ENCODE assay signal across 10 cellular contexts in genomic region chr2:213148572-213149331, GRCh38. TPM values are rescaled to one million over a fixed set of nuclear protein-coding genes. Genes with fewer than 3 reads are reported as not detected.
DNase-seq lines count a peak whose midpoint lies in the region; ATAC-seq, FAIRE-seq and TF ChIP-seq lines count a peak whose summit lies in the region.
"Had no signal": no experiment of that assay in that cellular context is flagged by ENCODE, and none has a peak within 500 bp of the region (broad histone marks: within the 10 kb centered on the region; RNA-seq: fewer than 3 reads in every experiment).

No MANE protein-coding gene starts in this region.

- no peak overlapping the region for H3K27ac Mint-ChIP-seq in astrocyte (ENCODE audit: unreplicated experiment)

- TF ChIP-seq CTCF in AG10803 (conservative IDR thresholded peaks at IDR 0.05; ENCODE audit: low read length) (peak; percentile 10; the same call in 1 of the 2 replicates), astrocyte (IDR thresholded peaks at IDR 0.05; ENCODE audit: insufficient read depth, low read depth, low read length) (no peak)

- H3K27ac ChIP-seq in GM23248 (peak overlapping the region; percentile 62; the same call in 1 of the 2 replicates), astrocyte (ENCODE audit: low read depth, low read length) (no peak overlapping the region)

- DNase-seq in AG10803 (ENCODE audit: low read depth): no peak
- DNase-seq in GM23248: peak; percentile 12
- no peak for DNase-seq in astrocyte (ENCODE audit: low read depth)
- DNase-seq in NCI-H82 (lab: John Stamatoyannopoulos, UW): no peak
- no peak for DNase-seq in H7
- no peak for DNase-seq in activated CD4-positive, CD25-positive, alpha-beta regulatory T cell (lab: John Stamatoyannopoulos, UW)
- DNase-seq: cortex of kidney, NCI-H146 had no signal

- no peaks in the 10 kb centered on the region for H3K27me3 Mint-ChIP-seq in astrocyte (ENCODE audit: low read depth, unreplicated experiment)

- no peaks in the 10 kb centered on the region for H3K9me3 ChIP-seq in GM23248 (ENCODE audit: low read depth)
- no peaks in the 10 kb centered on the region for H3K9me3 ChIP-seq in astrocyte (ENCODE audit: insufficient read depth, low read depth, low read length)
- no peaks in the 10 kb centered on the region for H3K9me3 ChIP-seq in mucosa of stomach (ENCODE audit: control insufficient read depth, low read length)

- FAIRE-seq in astrocyte (lab: Jason Lieb, UNC): no peak

- no peaks in the 10 kb centered on the region for H3K36me3 Mint-ChIP-seq in astrocyte (ENCODE audit: low read depth, unreplicated experiment)

- H3K4me3 Mint-ChIP-seq in astrocyte (ENCODE audit: unreplicated experiment): peak overlapping the region; percentile 88

- WGBS in GM23248 (ENCODE audit: low coverage in 1 of 2, low lambda C conversion rate in 2 of 2, missing lambda C conversion rate in 2 of 2), 2 experiments: 19 to 30% methylated on average over 2 of the region's 2 CpGs

- peak overlapping the region; percentile 93 for H2AFZ ChIP-seq in GM23248
- no peak overlapping the region for H2AFZ ChIP-seq in astrocyte (ENCODE audit: low read depth, low read length)

- H3K9ac ChIP-seq in GM23248: peak overlapping the region; percentile 86
- no peak overlapping the region for H3K9ac ChIP-seq in astrocyte (ENCODE audit: low read length)
- H3K9ac ChIP-seq in mucosa of stomach (ENCODE audit: low read length): peak overlapping the region; percentile 71

- H4K20me1 ChIP-seq in GM23248 (ENCODE audit: insufficient read depth) (no peaks in the 10 kb centered on the region), astrocyte (ENCODE audit: insufficient read depth, low read length) (no peaks in the 10 kb centered on the region)

- H3K4me1 Mint-ChIP-seq in astrocyte (ENCODE audit: low read depth, unreplicated experiment): peaks cover 18% of the 10 kb centered on the region

- peaks cover 72% of the 10 kb centered on the region for H3K79me2 ChIP-seq in GM23248 (ENCODE audit: insufficient read depth)
- H3K79me2 ChIP-seq in astrocyte (ENCODE audit: insufficient read depth, low read length): no peaks in the 10 kb centered on the region

- ATAC-seq in HG03342 (IDR thresholded peaks at IDR 0.05; ENCODE audit: unreplicated experiment): no peak

- H3K4me3 ChIP-seq in AG10803 (ENCODE audit: low read length) (peak overlapping the region; percentile 85), GM23248 (peak overlapping the region; percentile 97), astrocyte (ENCODE audit: insufficient read depth, low read depth, low read length) (peak overlapping the region; percentile 98), mucosa of stomach (ENCODE audit: low read length) (no peak overlapping the region), H7 (ENCODE audit: insufficient read depth, low read depth, low read length) (no peak overlapping the region)

- H3K4me2 ChIP-seq in GM23248 (ENCODE audit: unreplicated experiment) (peak overlapping the region; percentile 99), astrocyte (ENCODE audit: low read length) (peak overlapping the region; percentile 94)

- H3K9me2 ChIP-seq in GM23248 (ENCODE audit: insufficient read depth): no peaks in the 10 kb centered on the region

- H3K27me3 ChIP-seq in GM23248 (replicated peaks; ENCODE audit: insufficient read depth): no peaks in the 10 kb centered on the region
- H3K27me3 ChIP-seq in astrocyte (ENCODE audit: insufficient read depth, low read length): no peaks in the 10 kb centered on the region
- H3K27me3 ChIP-seq in mucosa of stomach (ENCODE audit: control insufficient read depth, insufficient read depth, low read length): no peaks in the 10 kb centered on the region
- H3K27me3 ChIP-seq in H7 (ENCODE audit: control insufficient read depth, insufficient read depth, low read length): peaks cover 4% of the 10 kb centered on the region; the same call in 1 of the 2 replicates

- H3K4me1 ChIP-seq in GM23248 (ENCODE audit: insufficient read depth): peaks cover 49% of the 10 kb centered on the region
- no peaks in the 10 kb centered on the region for H3K4me1 ChIP-seq in astrocyte (ENCODE audit: insufficient read depth, low read length)
- peaks cover 4% of the 10 kb centered on the region for H3K4me1 ChIP-seq in mucosa of stomach (ENCODE audit: control insufficient read depth, insufficient read depth, low read length)

- in situ Hi-C loops in GM23248 (cut with MboI): no loop called here

- peaks cover 28% of the 10 kb centered on the region for H3F3A ChIP-seq in GM23248 (ENCODE audit: insufficient read depth)

- H3K9me3 Mint-ChIP-seq in astrocyte (ENCODE audit: unreplicated experiment): no peaks in the 10 kb centered on the region

- H3K36me3 ChIP-seq in GM23248 (ENCODE audit: low read depth) (peaks cover 11% of the 10 kb centered on the region; the same call in 1 of the 2 replicates), astrocyte (ENCODE audit: insufficient read depth, low read length) (no peaks in the 10 kb centered on the region), mucosa of stomach (ENCODE audit: control insufficient read depth, insufficient read depth, low read length) (no peaks in the 10 kb centered on the region), H7 (replicated peaks; ENCODE audit: control insufficient read depth, insufficient read depth, low read length) (no peaks in the 10 kb centered on the region)

RNA-seq across cellular contexts. Expression of gene IKZF2, which starts 2.7 kb away (rescaled TPM):
- total RNA-seq in GM23248 (2014; rRNA removed; shearing (Covaris generic)): 13.5 and 19.6 TPM in 2 replicates
- 1.6 and 3.4 TPM in 2 replicates for polyA plus RNA-seq in GM23248 (2016; fragmentation: Nextera tagmentation; extraction: Ambion mirVana)
- total RNA-seq in astrocyte: 9.9 and 15.5 TPM in 2 replicates
- total RNA-seq in H7 (2014; rRNA removed; shearing (Covaris generic)): 0.97 and 2.3 TPM in 2 replicates

Comparison
In these comparisons a context has a peak if more than half of its experiments do, and no peak if none do; other contexts are left out.
1. H3K4me3 ChIP-seq: peak in AG10803 (single experiment), GM23248 (single experiment) and astrocyte (single experiment); none in mucosa of stomach (single experiment) and H7 (single experiment).